ENCODE assay signal across 10 cellular contexts in the genomic region with DNA sequence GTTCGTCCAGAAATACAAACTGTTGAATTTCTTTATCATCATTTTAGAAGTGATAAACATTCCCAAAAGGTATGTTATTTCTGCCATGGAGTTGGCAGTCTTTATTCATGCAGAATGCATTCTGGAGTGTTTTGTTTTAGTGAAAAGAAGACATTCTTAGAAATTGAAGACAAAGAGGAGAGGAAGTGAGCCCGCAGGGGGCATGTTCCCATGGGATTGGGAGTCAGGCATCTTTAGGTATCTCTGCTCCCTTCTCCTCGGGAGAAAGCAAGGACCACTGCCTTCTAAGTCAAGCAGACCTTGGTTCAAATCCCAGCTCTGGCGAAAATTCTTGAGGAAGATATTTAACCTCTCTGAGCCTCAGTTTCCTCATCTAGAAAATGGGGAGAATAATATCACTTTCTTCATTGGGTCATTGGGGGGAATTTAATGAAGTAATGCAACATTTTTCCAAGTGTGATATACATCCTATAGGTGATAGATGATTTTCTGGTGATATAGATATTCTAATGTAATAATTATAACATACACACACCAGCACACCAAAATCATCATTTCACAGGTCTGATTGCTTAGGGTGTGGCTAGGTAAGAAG. TPM values are rescaled to one million over a fixed set of nuclear protein-coding genes. Genes with fewer than 3 reads are reported as not detected.
DNase-seq lines count a peak whose midpoint lies in the region; ATAC-seq and TF ChIP-seq lines count a peak whose summit lies in the region.
"Had no signal": no experiment of that assay in that cellular context is flagged by ENCODE, and none has a peak within 500 bp of the region (broad histone marks: within the 10 kb centered on the region; RNA-seq: fewer than 3 reads in every experiment).

No MANE protein-coding gene starts in this region.

- H3K27ac ChIP-seq in KMS-11 = peak overlapping the region; percentile 62

- no peaks in the 10 kb centered on the region for H3K36me3 ChIP-seq in KMS-11 (ENCODE audit: insufficient read depth)
- H3K36me3 ChIP-seq in neuron (ENCODE audit: insufficient read depth, low read length) = no peaks in the 10 kb centered on the region
- H3K36me3 ChIP-seq: gastroesophageal sphincter had no signal

- no peak for TF ChIP-seq CTCF in GM12864 (IDR thresholded peaks at IDR 0.05; ENCODE audit: low read depth, low read length, missing control alignments)
- TF ChIP-seq CTCF in KMS-11 (conservative IDR thresholded peaks at IDR 0.05; ENCODE audit: low read depth, low read length) = no peak
- TF ChIP-seq CTCF in Calu3 (IDR thresholded peaks at IDR 0.05; ENCODE audit: unreplicated experiment) = no peak

- H3K27ac Mint-ChIP-seq in activated naive CD8-positive, alpha-beta T cell treated with anti-CD3 and anti-CD28 coated beads, Interleukin-2, amount 50 U/mL, for 24 hours = peak overlapping the region; percentile 84
- no peak overlapping the region for H3K27ac Mint-ChIP-seq in Calu3 (ENCODE audit: unreplicated experiment)

- peak overlapping the region; percentile 14; the same call in 1 of the 2 replicates for H3K9ac ChIP-seq in KMS-11

- no peaks in the 10 kb centered on the region for H3K79me2 ChIP-seq in KMS-11 (ENCODE audit: insufficient read depth, low read depth)

- H3K27me3 Mint-ChIP-seq in activated naive CD8-positive, alpha-beta T cell treated with anti-CD3 and anti-CD28 coated beads, Interleukin-2, amount 50 U/mL, for 24 hours = no peaks in the 10 kb centered on the region
- no peaks in the 10 kb centered on the region for H3K27me3 Mint-ChIP-seq in Calu3 (ENCODE audit: unreplicated experiment)

- H3K9me3 Mint-ChIP-seq in activated naive CD8-positive, alpha-beta T cell treated with anti-CD3 and anti-CD28 coated beads, Interleukin-2, amount 50 U/mL, for 24 hours = peaks cover 4% of the 10 kb centered on the region
- H3K9me3 Mint-ChIP-seq in Calu3 (ENCODE audit: low read depth, unreplicated experiment) = no peaks in the 10 kb centered on the region

- H4K20me1 ChIP-seq in KMS-11 (ENCODE audit: insufficient read depth) = no peaks in the 10 kb centered on the region

- H2AFZ ChIP-seq in KMS-11 (ENCODE audit: low read depth) = peak overlapping the region; percentile 21; the same call in 1 of the 2 replicates
- H2AFZ ChIP-seq in neuron (ENCODE audit: low read depth, low read length) = peak overlapping the region; percentile 85

- CTCF ChIA-PET in Calu3 (lab: Charles Lee) = interaction anchor here (1.5 kb wide), 1 partner anchor 8 kb away, joined by 3 read pairs; no protein-coding TSS in a partner anchor

- intact Hi-C loops in Calu3 (cut with micrococcal nuclease; ENCODE audit: unreplicated experiment) = loop anchor here (1.0 kb wide), 1 partner anchor 158 kb away; no protein-coding TSS in a partner anchor

- no peak for DNase-seq in GM12864 (ENCODE audit: low read depth)
- DNase-seq in activated naive CD8-positive, alpha-beta T cell treated with anti-CD3 and anti-CD28 coated beads, Interleukin-2, amount 50 U/mL, for 24 hours = no peak
- DNase-seq in Calu3 = no peak
- DNase-seq in DMS153 (lab: John Stamatoyannopoulos, UW) = no peak
- DNase-seq: NCI-H187 treated with DMSO at 0.1 percent for 48 hours, T1000 had no signal

- peak overlapping the region; percentile 71 for H3K4me3 Mint-ChIP-seq in activated naive CD8-positive, alpha-beta T cell treated with anti-CD3 and anti-CD28 coated beads, Interleukin-2, amount 50 U/mL, for 24 hours
- no peak overlapping the region for H3K4me3 Mint-ChIP-seq in Calu3 (ENCODE audit: low read depth, unreplicated experiment)

- BruUV-seq in Calu3 (replicated peaks; lab: Mats Ljungman, UMichigan) = no TSS peak

- H3K9me3 ChIP-seq in neuron (ENCODE audit: low read length) = peaks cover 3% of the 10 kb centered on the region

- H3K4me2 ChIP-seq in KMS-11 = peak overlapping the region; percentile 72

- peaks cover 6% of the 10 kb centered on the region for H3K36me3 Mint-ChIP-seq in activated naive CD8-positive, alpha-beta T cell treated with anti-CD3 and anti-CD28 coated beads, Interleukin-2, amount 50 U/mL, for 24 hours (ENCODE audit: low read depth)
- peaks cover 6% of the 10 kb centered on the region for H3K36me3 Mint-ChIP-seq in Calu3 (ENCODE audit: insufficient read depth, unreplicated experiment)

- no peaks in the 10 kb centered on the region for H3K27me3 ChIP-seq in KMS-11 (ENCODE audit: insufficient read depth, low read depth)
- H3K27me3 ChIP-seq in neuron (ENCODE audit: insufficient read depth, low read length) = no peaks in the 10 kb centered on the region
- H3K27me3 ChIP-seq: gastroesophageal sphincter had no signal

- ATAC-seq in activated naive CD8-positive, alpha-beta T cell treated with anti-CD3 and anti-CD28 coated beads, Interleukin-2, amount 50 U/mL, for 24 hours = no peak
- no peak for ATAC-seq in GM21381 (IDR thresholded peaks at IDR 0.05; ENCODE audit: unreplicated experiment)

- H3K4me3 ChIP-seq in GM12864 (ENCODE audit: low read depth, low read length) (peak overlapping the region; percentile 6; the same call in 1 of the 2 replicates), KMS-11 (IDR thresholded peaks at IDR 0.05; ENCODE audit: insufficient read depth, low read depth, low read length) (no peak overlapping the region), neuron (ENCODE audit: low read length) (no peak overlapping the region)
- H3K4me3 ChIP-seq: gastroesophageal sphincter had no signal

- peaks cover 96% of the 10 kb centered on the region for H3K4me1 Mint-ChIP-seq in activated naive CD8-positive, alpha-beta T cell treated with anti-CD3 and anti-CD28 coated beads, Interleukin-2, amount 50 U/mL, for 24 hours
- H3K4me1 Mint-ChIP-seq in Calu3 (ENCODE audit: low read depth, unreplicated experiment) = peaks cover 11% of the 10 kb centered on the region

- H3K4me1 ChIP-seq in KMS-11 (ENCODE audit: low read depth, poor library complexity, severe bottlenecking) (peaks cover 63% of the 10 kb centered on the region), neuron (ENCODE audit: insufficient read depth, low read length) (peaks cover 16% of the 10 kb centered on the region)

RNA-seq across cellular contexts. Expression of a gene that starts 26.5 kb away (rescaled TPM):
- total RNA-seq in Calu3 (2022) = not detected in 2 replicates
- total RNA-seq: gastroesophageal sphincter had no signal
